Comparison of ENCODE assay signal across 1 cellular context in the genomic region with DNA sequence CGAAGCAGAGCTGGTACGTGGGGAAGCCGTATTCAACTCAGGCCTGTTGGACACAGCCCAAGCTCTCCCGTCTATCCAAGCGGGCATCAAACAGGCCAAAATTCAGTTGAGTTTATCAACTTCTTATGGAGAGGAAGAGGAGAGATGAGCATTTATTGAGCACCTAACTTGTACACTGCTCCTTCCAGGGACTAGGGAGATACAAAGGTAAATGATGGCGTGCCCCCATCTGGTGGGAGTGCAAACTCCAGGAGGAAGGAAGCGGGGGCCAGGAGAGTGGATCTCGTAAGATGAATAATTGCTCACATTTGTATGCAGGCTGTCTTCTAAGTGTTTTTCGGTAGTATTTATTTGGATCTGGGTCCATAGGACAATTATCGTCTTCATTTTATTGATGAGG.
TF ChIP-seq lines count a peak whose summit lies in the region.

No MANE protein-coding gene starts in this region.

TF ChIP-seq in GM23338, 12 proteins besides CTCF, POLR2A, EP300 and RAD21 (continued from another document):
- TF ChIP-seq, protein P1, sequence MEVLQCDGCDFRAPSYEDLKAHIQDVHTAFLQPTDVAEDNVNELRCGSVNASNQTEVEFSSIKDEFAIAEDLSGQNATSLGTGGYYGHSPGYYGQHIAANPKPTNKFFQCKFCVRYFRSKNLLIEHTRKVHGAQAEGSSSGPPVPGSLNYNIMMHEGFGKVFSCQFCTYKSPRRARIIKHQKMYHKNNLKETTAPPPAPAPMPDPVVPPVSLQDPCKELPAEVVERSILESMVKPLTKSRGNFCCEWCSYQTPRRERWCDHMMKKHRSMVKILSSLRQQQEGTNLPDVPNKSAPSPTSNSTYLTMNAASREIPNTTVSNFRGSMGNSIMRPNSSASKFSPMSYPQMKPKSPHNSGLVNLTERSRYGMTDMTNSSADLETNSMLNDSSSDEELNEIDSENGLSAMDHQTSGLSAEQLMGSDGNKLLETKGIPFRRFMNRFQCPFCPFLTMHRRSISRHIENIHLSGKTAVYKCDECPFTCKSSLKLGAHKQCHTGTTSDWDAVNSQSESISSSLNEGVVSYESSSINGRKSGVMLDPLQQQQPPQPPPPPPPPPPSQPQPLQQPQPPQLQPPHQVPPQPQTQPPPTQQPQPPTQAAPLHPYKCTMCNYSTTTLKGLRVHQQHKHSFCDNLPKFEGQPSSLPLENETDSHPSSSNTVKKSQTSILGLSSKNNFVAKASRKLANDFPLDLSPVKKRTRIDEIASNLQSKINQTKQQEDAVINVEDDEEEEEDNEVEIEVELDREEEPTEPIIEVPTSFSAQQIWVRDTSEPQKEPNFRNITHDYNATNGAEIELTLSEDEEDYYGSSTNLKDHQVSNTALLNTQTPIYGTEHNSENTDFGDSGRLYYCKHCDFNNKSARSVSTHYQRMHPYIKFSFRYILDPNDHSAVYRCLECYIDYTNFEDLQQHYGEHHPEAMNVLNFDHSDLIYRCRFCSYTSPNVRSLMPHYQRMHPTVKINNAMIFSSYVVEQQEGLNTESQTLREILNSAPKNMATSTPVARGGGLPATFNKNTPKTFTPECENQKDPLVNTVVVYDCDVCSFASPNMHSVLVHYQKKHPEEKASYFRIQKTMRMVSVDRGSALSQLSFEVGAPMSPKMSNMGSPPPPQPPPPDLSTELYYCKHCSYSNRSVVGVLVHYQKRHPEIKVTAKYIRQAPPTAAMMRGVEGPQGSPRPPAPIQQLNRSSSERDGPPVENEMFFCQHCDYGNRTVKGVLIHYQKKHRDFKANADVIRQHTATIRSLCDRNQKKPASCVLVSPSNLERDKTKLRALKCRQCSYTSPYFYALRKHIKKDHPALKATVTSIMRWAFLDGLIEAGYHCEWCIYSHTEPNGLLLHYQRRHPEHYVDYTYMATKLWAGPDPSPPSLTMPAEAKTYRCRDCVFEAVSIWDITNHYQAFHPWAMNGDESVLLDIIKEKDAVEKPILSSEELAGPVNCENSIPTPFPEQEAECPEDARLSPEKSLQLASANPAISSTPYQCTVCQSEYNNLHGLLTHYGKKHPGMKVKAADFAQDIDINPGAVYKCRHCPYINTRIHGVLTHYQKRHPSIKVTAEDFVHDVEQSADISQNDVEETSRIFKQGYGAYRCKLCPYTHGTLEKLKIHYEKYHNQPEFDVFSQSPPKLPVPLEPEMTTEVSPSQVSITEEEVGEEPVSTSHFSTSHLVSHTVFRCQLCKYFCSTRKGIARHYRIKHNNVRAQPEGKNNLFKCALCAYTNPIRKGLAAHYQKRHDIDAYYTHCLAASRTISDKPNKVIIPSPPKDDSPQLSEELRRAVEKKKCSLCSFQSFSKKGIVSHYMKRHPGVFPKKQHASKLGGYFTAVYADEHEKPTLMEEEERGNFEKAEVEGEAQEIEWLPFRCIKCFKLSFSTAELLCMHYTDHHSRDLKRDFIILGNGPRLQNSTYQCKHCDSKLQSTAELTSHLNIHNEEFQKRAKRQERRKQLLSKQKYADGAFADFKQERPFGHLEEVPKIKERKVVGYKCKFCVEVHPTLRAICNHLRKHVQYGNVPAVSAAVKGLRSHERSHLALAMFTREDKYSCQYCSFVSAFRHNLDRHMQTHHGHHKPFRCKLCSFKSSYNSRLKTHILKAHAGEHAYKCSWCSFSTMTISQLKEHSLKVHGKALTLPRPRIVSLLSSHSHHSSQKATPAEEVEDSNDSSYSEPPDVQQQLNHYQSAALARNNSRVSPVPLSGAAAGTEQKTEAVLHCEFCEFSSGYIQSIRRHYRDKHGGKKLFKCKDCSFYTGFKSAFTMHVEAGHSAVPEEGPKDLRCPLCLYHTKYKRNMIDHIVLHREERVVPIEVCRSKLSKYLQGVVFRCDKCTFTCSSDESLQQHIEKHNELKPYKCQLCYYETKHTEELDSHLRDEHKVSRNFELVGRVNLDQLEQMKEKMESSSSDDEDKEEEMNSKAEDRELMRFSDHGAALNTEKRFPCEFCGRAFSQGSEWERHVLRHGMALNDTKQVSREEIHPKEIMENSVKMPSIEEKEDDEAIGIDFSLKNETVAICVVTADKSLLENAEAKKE (CRISPR knock-in tag; IDR thresholded peaks at IDR 0.05) = no peak
- TF ChIP-seq, protein P2, sequence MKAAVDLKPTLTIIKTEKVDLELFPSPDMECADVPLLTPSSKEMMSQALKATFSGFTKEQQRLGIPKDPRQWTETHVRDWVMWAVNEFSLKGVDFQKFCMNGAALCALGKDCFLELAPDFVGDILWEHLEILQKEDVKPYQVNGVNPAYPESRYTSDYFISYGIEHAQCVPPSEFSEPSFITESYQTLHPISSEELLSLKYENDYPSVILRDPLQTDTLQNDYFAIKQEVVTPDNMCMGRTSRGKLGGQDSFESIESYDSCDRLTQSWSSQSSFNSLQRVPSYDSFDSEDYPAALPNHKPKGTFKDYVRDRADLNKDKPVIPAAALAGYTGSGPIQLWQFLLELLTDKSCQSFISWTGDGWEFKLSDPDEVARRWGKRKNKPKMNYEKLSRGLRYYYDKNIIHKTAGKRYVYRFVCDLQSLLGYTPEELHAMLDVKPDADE (IDR thresholded peaks at IDR 0.05) = no peak
- no peak for TF ChIP-seq EZH2phosphoT487 (IDR thresholded peaks at IDR 0.05; ENCODE audit: unreplicated experiment)
